Comparison of ENCODE assay signal across 8 cellular contexts in the genomic region with DNA sequence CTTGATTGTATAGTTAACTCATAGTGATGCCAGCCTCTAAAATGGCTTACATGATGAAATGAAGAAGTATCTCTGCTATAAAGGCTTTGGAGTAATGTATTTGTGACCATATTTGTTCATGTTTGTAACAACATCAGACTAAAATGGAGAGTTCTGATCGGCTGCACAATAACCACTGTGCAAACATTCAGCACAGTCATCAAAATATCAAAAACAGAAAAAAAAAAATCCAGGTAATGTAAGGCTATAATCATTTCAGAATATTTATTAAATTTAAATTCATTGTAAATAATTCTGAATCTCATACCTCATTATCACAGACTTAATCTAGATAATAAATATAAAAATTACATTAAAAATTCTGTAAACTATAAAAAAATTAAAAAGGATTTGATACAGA.
"Had no signal": no experiment of that assay in that cellular context is flagged by ENCODE, and none has a peak within 500 bp of the region (broad histone marks: within the 10 kb centered on the region; RNA-seq: fewer than 3 reads in every experiment).

No MANE protein-coding gene starts in this region.

- H3K4me1 Mint-ChIP-seq: GM23338, H9 had no signal

- DNase-seq: H9, HCEC 1CT, KBM-7 had no signal

- H3K27ac ChIP-seq: KMS-11 had no signal

- H3K9ac ChIP-seq: KMS-11 had no signal

- FAIRE-seq: H1, H54, HTR-8/SVneo had no signal

- H3K4me3 Mint-ChIP-seq: GM23338, H9 had no signal

- H3K4me3 ChIP-seq: GM23338 had no signal

- H3K27ac Mint-ChIP-seq: GM23338, H9 had no signal

- ATAC-seq: GM23338 had no signal

- H3K4me2 ChIP-seq: GM23338, KMS-11 had no signal

- H2AFZ ChIP-seq: GM23338 had no signal
